Comparison of ENCODE assay signal across 20 cellular contexts in the genomic region with DNA sequence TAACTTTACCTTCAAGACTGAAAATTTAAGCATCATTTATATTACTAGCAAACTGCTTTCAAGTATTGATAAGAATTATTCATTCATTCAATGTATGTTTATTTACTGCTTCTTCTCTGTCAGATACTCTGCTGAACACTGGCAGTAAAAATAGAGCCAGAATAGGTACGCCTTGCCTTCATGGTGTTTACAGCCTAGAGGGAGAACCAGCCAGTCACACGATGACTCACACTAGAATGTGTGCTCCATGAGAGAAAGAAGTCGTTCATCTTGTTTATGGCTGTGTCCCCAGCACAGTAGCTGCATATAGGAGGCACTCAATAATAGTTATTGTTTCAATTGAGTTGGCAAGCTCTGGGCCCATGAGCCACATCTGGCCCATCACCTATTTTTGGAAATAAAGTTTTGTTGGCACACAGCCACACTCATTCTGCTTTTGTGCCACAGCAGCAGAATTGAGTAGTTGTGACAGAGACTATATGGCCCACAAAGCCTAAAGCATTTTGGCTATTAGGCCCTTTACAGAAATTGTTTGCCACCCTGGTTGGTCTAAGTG.
A peak's percentile ranks its signal among the peaks of the same experiment; 100 is the strongest.
DNase-seq lines count a peak whose midpoint lies in the region; ATAC-seq and TF ChIP-seq lines count a peak whose summit lies in the region.
"Had no signal": no experiment of that assay in that cellular context is flagged by ENCODE, and none has a peak within 500 bp of the region (broad histone marks: within the 10 kb centered on the region; RNA-seq: fewer than 3 reads in every experiment).

No MANE protein-coding gene starts in this region.

- no peaks in the 10 kb centered on the region for H3K27me3 ChIP-seq in gastrocnemius medialis
- H3K27me3 ChIP-seq in upper lobe of left lung = no peaks in the 10 kb centered on the region
- H3K27me3 ChIP-seq: BLaER1, right atrium auricular region, uterus had no signal

- TF ChIP-seq POLR2A in gastrocnemius medialis (IDR thresholded peaks at IDR 0.05) (no peak), upper lobe of left lung (IDR thresholded peaks at IDR 0.05) (no peak)

- no peak overlapping the region for H3K4me3 Mint-ChIP-seq in activated naive CD4-positive, alpha-beta T cell treated with anti-CD3 and anti-CD28 coated beads, Interleukin-2, amount 50 U/mL, for 24 hours
- no peak overlapping the region for H3K4me3 Mint-ChIP-seq in activated naive CD4-positive, alpha-beta T cell treated with anti-CD3 and anti-CD28 coated beads for 36 hours
- no peak overlapping the region for H3K4me3 Mint-ChIP-seq in stimulated activated memory B cell treated with anti-CD40 and anti-IgM and Interleukin-4, amounts not matched to agents 10 μg/mL and 1 μg/mL and 100 μg/mL, for 72 hours
- H3K4me3 Mint-ChIP-seq: endodermal cell had no signal

- in situ Hi-C loops in gastrocnemius medialis (cut with MboI; ENCODE audit: low sequenced_read_pairs in 4 of 4) = no loop called here

- H3K36me3 ChIP-seq in gastrocnemius medialis (peaks cover 0 to 7% of the 10 kb centered on the region in 2 donors), upper lobe of left lung (peaks cover 0 to 9% (median 6%) of the 10 kb centered on the region in 4 donors)
- H3K36me3 ChIP-seq: uterus had no signal

- peaks cover 16% of the 10 kb centered on the region for H3K36me3 Mint-ChIP-seq in activated naive CD4-positive, alpha-beta T cell treated with anti-CD3 and anti-CD28 coated beads, Interleukin-2, amount 50 U/mL, for 24 hours
- peaks cover 15% of the 10 kb centered on the region for H3K36me3 Mint-ChIP-seq in activated naive CD4-positive, alpha-beta T cell treated with anti-CD3 and anti-CD28 coated beads for 36 hours (ENCODE audit: low read depth)
- peaks cover 40% of the 10 kb centered on the region for H3K36me3 Mint-ChIP-seq in stimulated activated memory B cell treated with anti-CD40 and anti-IgM and Interleukin-4, amounts not matched to agents 10 μg/mL and 1 μg/mL and 100 μg/mL, for 72 hours

- H3K9me3 ChIP-seq in gastrocnemius medialis = no peaks in the 10 kb centered on the region
- H3K9me3 ChIP-seq in upper lobe of left lung = no peaks in the 10 kb centered on the region
- H3K9me3 ChIP-seq: lower lobe of right lung, right atrium auricular region, uterus had no signal

- peaks cover 66% of the 10 kb centered on the region for H3K4me1 Mint-ChIP-seq in activated naive CD4-positive, alpha-beta T cell treated with anti-CD3 and anti-CD28 coated beads, Interleukin-2, amount 50 U/mL, for 24 hours
- peaks cover 34% of the 10 kb centered on the region for H3K4me1 Mint-ChIP-seq in activated naive CD4-positive, alpha-beta T cell treated with anti-CD3 and anti-CD28 coated beads for 36 hours (ENCODE audit: low read depth)
- H3K4me1 Mint-ChIP-seq in stimulated activated memory B cell treated with anti-CD40 and anti-IgM and Interleukin-4, amounts not matched to agents 10 μg/mL and 1 μg/mL and 100 μg/mL, for 72 hours = peaks cover 17% of the 10 kb centered on the region
- H3K4me1 Mint-ChIP-seq: endodermal cell had no signal

- TF ChIP-seq CTCF in epithelial cell of esophagus (IDR thresholded peaks at IDR 0.05; ENCODE audit: insufficient read depth, low read depth, low read length, missing control alignments) = no peak
- TF ChIP-seq CTCF in gastrocnemius medialis (IDR thresholded peaks at IDR 0.05 in 4 of 5, conservative IDR thresholded peaks at IDR 0.05 in 1 of 5) = no peak
- TF ChIP-seq CTCF in upper lobe of left lung (IDR thresholded peaks at IDR 0.05) = no peak

- no peaks in the 10 kb centered on the region for H3K9me3 Mint-ChIP-seq in activated naive CD4-positive, alpha-beta T cell treated with anti-CD3 and anti-CD28 coated beads, Interleukin-2, amount 50 U/mL, for 24 hours
- H3K9me3 Mint-ChIP-seq in activated naive CD4-positive, alpha-beta T cell treated with anti-CD3 and anti-CD28 coated beads for 36 hours = no peaks in the 10 kb centered on the region
- no peaks in the 10 kb centered on the region for H3K9me3 Mint-ChIP-seq in stimulated activated memory B cell treated with anti-CD40 and anti-IgM and Interleukin-4, amounts not matched to agents 10 μg/mL and 1 μg/mL and 100 μg/mL, for 72 hours
- H3K9me3 Mint-ChIP-seq: endodermal cell had no signal

- ATAC-seq in gastrocnemius medialis (peak in 1 of 2 donors; percentile 68), upper lobe of left lung (ENCODE audit: low FRiP score in 2 of 2) (no peak), GM18502 (IDR thresholded peaks at IDR 0.05; ENCODE audit: poor library complexity, unreplicated experiment) (no peak)
- no peak for ATAC-seq in stimulated activated memory B cell treated with anti-CD40 and anti-IgM and Interleukin-4, amounts not matched to agents 10 μg/mL and 1 μg/mL and 100 μg/mL, for 72 hours
- ATAC-seq: lower lobe of right lung had no signal

- intact Hi-C loops in activated naive CD4-positive, alpha-beta T cell treated with anti-CD3 and anti-CD28 coated beads for 36 hours (cut with micrococcal nuclease) = no loop called here
- intact Hi-C loops in gastrocnemius medialis (cut with DNase I; ENCODE audit: low total_unique reads) = no loop called here

- H3K27ac Mint-ChIP-seq in activated naive CD4-positive, alpha-beta T cell treated with anti-CD3 and anti-CD28 coated beads, Interleukin-2, amount 50 U/mL, for 24 hours = peak overlapping the region; percentile 80
- no peak overlapping the region for H3K27ac Mint-ChIP-seq in activated naive CD4-positive, alpha-beta T cell treated with anti-CD3 and anti-CD28 coated beads for 36 hours
- H3K27ac Mint-ChIP-seq in stimulated activated memory B cell treated with anti-CD40 and anti-IgM and Interleukin-4, amounts not matched to agents 10 μg/mL and 1 μg/mL and 100 μg/mL, for 72 hours = no peak overlapping the region
- H3K27ac Mint-ChIP-seq: endodermal cell had no signal

- TF ChIP-seq EP300 in upper lobe of left lung (IDR thresholded peaks at IDR 0.05) = no peak

- H3K4me1 ChIP-seq in gastrocnemius medialis = peaks cover 77 to 79% of the 10 kb centered on the region in 2 donors
- peaks cover 7 to 18% (median 12%) of the 10 kb centered on the region in 4 donors for H3K4me1 ChIP-seq in upper lobe of left lung

- DNase-seq in activated naive CD4-positive, alpha-beta T cell treated with anti-CD3 and anti-CD28 coated beads for 36 hours = no peak
- DNase-seq in RPMI7951 (ENCODE audit: low read depth) (peak; percentile 28), epithelial cell of esophagus (ENCODE audit: low read depth) (peak; percentile 29), gastrocnemius medialis (peak in 1 of 2 donors; percentile 42), upper lobe of left lung (no peak)
- DNase-seq: activated CD4-positive, CD25-positive, alpha-beta regulatory T cell treated with anti-CD3 and anti-CD28 coated beads, Interleukin-2, amount 50 U/mL, for 72 hours; activated naive CD4-positive, alpha-beta T cell treated with anti-CD3 and anti-CD28 coated beads, Interleukin-2, amount 50 U/mL, for 16 hours; activated T-cell treated with anti-CD3 and anti-CD28 coated beads, Interleukin-2, amount 50 U/mL, for 48 hours; endodermal cell; hippocampal formation; lower lobe of right lung; NCI-H1048; NCI-H2029; stimulated activated CD8-positive, alpha-beta memory T cell treated with anti-CD3 and anti-CD28 coated beads, Interleukin-4, amount 100 ng/mL, for 48 hours; uterus had no signal

- H3K27me3 Mint-ChIP-seq in activated naive CD4-positive, alpha-beta T cell treated with anti-CD3 and anti-CD28 coated beads, Interleukin-2, amount 50 U/mL, for 24 hours = no peaks in the 10 kb centered on the region
- no peaks in the 10 kb centered on the region for H3K27me3 Mint-ChIP-seq in activated naive CD4-positive, alpha-beta T cell treated with anti-CD3 and anti-CD28 coated beads for 36 hours (ENCODE audit: low read depth)
- no peaks in the 10 kb centered on the region for H3K27me3 Mint-ChIP-seq in stimulated activated memory B cell treated with anti-CD40 and anti-IgM and Interleukin-4, amounts not matched to agents 10 μg/mL and 1 μg/mL and 100 μg/mL, for 72 hours

- H3K4me3 ChIP-seq in epithelial cell of esophagus (ENCODE audit: low read length) (no peak overlapping the region), gastrocnemius medialis (no peak overlapping the region), upper lobe of left lung (no peak overlapping the region)
- H3K4me3 ChIP-seq: BLaER1, lower lobe of right lung, right atrium auricular region, uterus had no signal

- CTCF ChIA-PET in activated naive CD4-positive, alpha-beta T cell treated with anti-CD3 and anti-CD28 coated beads for 36 hours (lab: Charles Lee) = interaction anchor here (1.8 kb wide), 1 partner anchor 25 kb away, joined by 11 read pairs; no protein-coding TSS in a partner anchor

- H3K27ac ChIP-seq in gastrocnemius medialis (peak overlapping the region; percentile 69 to 94 (median 92)), upper lobe of left lung (no peak overlapping the region)
- H3K27ac ChIP-seq: BLaER1, lower lobe of right lung, right atrium auricular region, uterus had no signal

- WGBS in upper lobe of left lung, 2 donors = 77 to 82% methylated on average over 3 of the region's 3 CpGs

Comparison
In these comparisons a context has a peak if more than half of its experiments do, and no peak if none do; other contexts are left out.
1. DNase-seq: peak in RPMI7951 (single experiment) and epithelial cell of esophagus (single experiment); none in activated naive CD4-positive, alpha-beta T cell treated with anti-CD3 and anti-CD28 coated beads for 36 hours (single experiment) and upper lobe of left lung (0 of 2).
2. H3K27ac ChIP-seq: peak in gastrocnemius medialis (4 of 4); none in upper lobe of left lung (0 of 4).